ENCODE assay signal across 26 cellular contexts in genomic region chr3:196985298-196985697, GRCh38.
"Had no signal": no experiment of that assay in that cellular context is flagged by ENCODE, and none has a peak within 500 bp of the region (broad histone marks: within the 10 kb centered on the region; RNA-seq: fewer than 3 reads in every experiment).

No MANE protein-coding gene starts in this region.

- H3K4me3 Mint-ChIP-seq: activated CD8-positive, alpha-beta T cell treated with anti-CD3 and anti-CD28 coated beads for 36 hours; activated T-helper 1 cell treated with anti-CD3 and anti-CD28 coated beads, Interleukin-12 subunit alpha, Interleukin-12 subunit beta, Interleukin-2, Interleukin-4 antibody, amounts not matched to agents 30 ng/mL and 10 ng/mL and 1 ng/mL, durations not matched to agents 14 hours and 24 hours and 36 hours; brain; T-helper 1 cell treated with Interleukin-12 subunit alpha and Interleukin-12 subunit beta and Interleukin-4 antibody, amounts not matched to agents 30 μg/mL and 1 μg/mL, for 36 hours had no signal

- DNase-seq: activated CD4-positive, alpha-beta T cell treated with anti-CD3 and anti-CD28 coated beads for 4 hours; activated CD8-positive, alpha-beta memory T cell treated with anti-CD3 and anti-CD28 coated beads, Interleukin-2, amount 50 U/mL, for 4 hours; activated CD8-positive, alpha-beta T cell treated with anti-CD3 and anti-CD28 coated beads for 36 hours; activated effector memory CD4-positive, alpha-beta T cell treated with Interleukin-2 at 50 U/mL for 16 hours; activated naive CD4-positive, alpha-beta T cell treated with Interleukin-2 at 50 U/mL for 16 hours; amygdala; IMR-90; NCI-H1092; NCI-H1417 treated with DMSO at 0.1 percent for 48 hours; NCI-H1694; NCI-H2029; NCI-H2107; NCI-H2171 treated with DMSO at 0.1 percent for 48 hours; NCI-H226; NCI-H526 treated with DMSO at 0.1 percent for 48 hours; NCI-H82; OCI-M1; Right ventricle myocardium superior; SW 1271 had no signal

- H3K4me1 Mint-ChIP-seq: brain had no signal

- H3K27ac Mint-ChIP-seq: activated CD8-positive, alpha-beta T cell treated with anti-CD3 and anti-CD28 coated beads for 36 hours; activated naive CD4-positive, alpha-beta T cell treated with anti-CD3 and anti-CD28 coated beads, Interleukin-2, amount 50 U/mL, for 72 hours; activated T-helper 1 cell treated with anti-CD3 and anti-CD28 coated beads, Interleukin-12 subunit alpha, Interleukin-12 subunit beta, Interleukin-2, Interleukin-4 antibody, amounts not matched to agents 30 ng/mL and 10 ng/mL and 1 ng/mL, durations not matched to agents 14 hours and 24 hours and 36 hours; brain; T-helper 1 cell treated with Interleukin-12 subunit alpha and Interleukin-12 subunit beta and Interleukin-4 antibody, amounts not matched to agents 30 μg/mL and 1 μg/mL, for 36 hours had no signal

- ATAC-seq: activated CD4-positive, CD25-positive, alpha-beta regulatory T cell treated with anti-CD3 and anti-CD28 coated beads, Interleukin-2, amount 50 U/mL, for 24 hours; activated CD8-positive, alpha-beta T cell treated with anti-CD3 and anti-CD28 coated beads for 36 hours; activated naive CD4-positive, alpha-beta T cell treated with anti-CD3 and anti-CD28 coated beads, Interleukin-2, amount 50 U/mL, for 72 hours; Panc1; SK-N-SH treated with all-trans-retinoic acid at 6 μM for 48 hours had no signal
